In genomic region chr15:63107895-63108546, GRCh38 we compare ENCODE assay signal across 11 cellular contexts.
DNase-seq lines count a peak whose midpoint lies in the region; ATAC-seq and TF ChIP-seq lines count a peak whose summit lies in the region.
"Had no signal": no experiment of that assay in that cellular context is flagged by ENCODE, and none has a peak within 500 bp of the region (broad histone marks: within the 10 kb centered on the region; RNA-seq: fewer than 3 reads in every experiment).

No MANE protein-coding gene starts in this region.

- TF ChIP-seq CTCF in AG10803 (conservative IDR thresholded peaks at IDR 0.05; ENCODE audit: low read length), result no peak

- ATAC-seq in GM18520 (IDR thresholded peaks at IDR 0.05; ENCODE audit: unreplicated experiment), result no peak

- DNase-seq in AG10803 (ENCODE audit: low read depth), result peak; percentile 100
- peak; percentile 3 for DNase-seq in NOMO-1 treated with dmso at 0.1 percent for 144 hours (lab: John Stamatoyannopoulos, UW; ENCODE audit: unreplicated experiment)
- peak; percentile 60 for DNase-seq in epidermal melanocyte (ENCODE audit: insufficient read length, low spot score)
- peak; percentile 100 for DNase-seq in non-pigmented ciliary epithelial cell (ENCODE audit: low read depth)
- DNase-seq in NCI-H774 (lab: John Stamatoyannopoulos, UW), result no peak
- no peak for DNase-seq in stimulated activated CD8-positive, alpha-beta memory T cell treated with anti-CD3 and anti-CD28 coated beads, Interleukin-4, amount 100 ng/mL, for 48 hours
- DNase-seq in DMS 273 (lab: John Stamatoyannopoulos, UW; ENCODE audit: unreplicated experiment), result no peak
- DNase-seq: hippocampal formation, NCI-H187 treated with DMSO at 0.1 percent for 48 hours, psoas muscle had no signal

- H3K4me3 ChIP-seq in AG10803 (ENCODE audit: low read length), result no peak overlapping the region
- H3K4me3 ChIP-seq: psoas muscle had no signal

Comparison
In these comparisons a context has a peak if more than half of its experiments do, and no peak if none do; other contexts are left out.
1. DNase-seq: peak in AG10803 (single experiment), NOMO-1 treated with dmso at 0.1 percent for 144 hours (single experiment), epidermal melanocyte (single experiment) and non-pigmented ciliary epithelial cell (single experiment); none in NCI-H774 (single experiment), stimulated activated CD8-positive, alpha-beta memory T cell treated with anti-CD3 and anti-CD28 coated beads, Interleukin-4, amount 100 ng/mL, for 48 hours (single experiment) and DMS 273 (single experiment).